33 cellular contexts compared by ENCODE assay signal in the genomic region with DNA sequence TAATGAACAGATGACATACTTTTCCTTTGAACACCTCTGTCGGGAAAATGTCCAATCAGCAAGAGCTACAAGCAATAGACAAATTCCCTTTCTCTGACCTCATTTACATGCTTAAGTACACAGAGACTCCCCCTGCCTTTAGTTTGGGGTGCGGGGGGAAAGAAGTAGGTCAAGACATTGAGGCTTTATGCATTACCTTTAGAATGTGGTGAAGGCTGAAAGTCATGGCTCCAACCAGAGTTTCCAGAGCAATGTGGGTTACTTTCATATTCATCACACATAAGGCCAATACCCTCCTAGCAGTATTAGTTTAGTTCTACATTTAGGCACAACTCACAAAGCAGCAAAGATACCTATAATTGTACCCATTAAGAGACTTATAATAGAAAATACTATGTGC.
"Had no signal": no experiment of that assay in that cellular context is flagged by ENCODE, and none has a peak within 500 bp of the region (broad histone marks: within the 10 kb centered on the region; RNA-seq: fewer than 3 reads in every experiment).

No MANE protein-coding gene starts in this region.

- H3K9me3 ChIP-seq: adrenal gland, body of pancreas, breast epithelium had no signal

- H3K4me3 ChIP-seq: adrenal gland, body of pancreas, breast epithelium had no signal

- H3K4me1 ChIP-seq: adrenal gland, body of pancreas, breast epithelium had no signal

- H3K36me3 ChIP-seq: adrenal gland, brain microvascular endothelial cell, breast epithelium had no signal

- H3K27ac ChIP-seq: adrenal gland, body of pancreas, brain microvascular endothelial cell, breast epithelium, VCaP had no signal

- FAIRE-seq: astrocyte, TTC549 had no signal

- DNase-seq: activated B cell treated with CpG ODN at 0.5 μM for 24 hours; activated CD4-positive, alpha-beta memory T cell treated with anti-CD3 and anti-CD28 coated beads for 36 hours; activated CD4-positive, alpha-beta T cell treated with anti-CD3 and anti-CD28 coated beads for 4 hours; activated CD4-positive, alpha-beta T cell treated with anti-CD3 and anti-CD28 coated beads, Interleukin-2, amount 10 ng/mL, durations not matched to agents 24 days and 14 days; activated CD4-positive, alpha-beta T cell treated with anti-CD3 and anti-CD28 coated beads, Interleukin-2, amount 50 U/mL, for 1 hour; activated CD4-positive, alpha-beta T cell treated with anti-CD3 and anti-CD28 coated beads, Interleukin-2, amount 50 U/mL, for 4 hours; activated CD4-positive, CD25-positive, alpha-beta regulatory T cell treated with anti-CD3 and anti-CD28 coated beads, Interleukin-2, amount 50 U/mL, for 72 hours; activated CD8-positive, alpha-beta memory T cell treated with anti-CD3 and anti-CD28 coated beads, Interleukin-2, amount 50 U/mL, for 4 hours; activated CD8-positive, alpha-beta T cell treated with anti-CD3 and anti-CD28 coated beads for 36 hours; activated effector memory CD4-positive, alpha-beta T cell treated with anti-CD3 and anti-CD28 coated beads, Interleukin-2, amount 50 U/mL, for 16 hours; activated gamma-delta T cell treated with Interleukin-2 at 50 U/mL for 16 hours; activated naive CD4-positive, alpha-beta T cell; activated naive CD4-positive, alpha-beta T cell treated with anti-CD3 and anti-CD28 coated beads for 36 hours; activated naive CD4-positive, alpha-beta T cell treated with anti-CD3 and anti-CD28 coated beads, Interleukin-2, amount 50 U/mL, for 16 hours; activated naive CD8-positive, alpha-beta T cell treated with anti-CD3 and anti-CD28 coated beads for 36 hours; activated T-cell treated with anti-CD3 and anti-CD28 coated beads for 4 hours; activated T-cell treated with anti-CD3 and anti-CD28 coated beads, Interleukin-2, amount 50 U/mL, for 1 hour; activated T-cell treated with anti-CD3 and anti-CD28 coated beads, Interleukin-2, amount 50 U/mL, for 4 hours; activated T-cell treated with anti-CD3 and anti-CD28 coated beads, Interleukin-2, amount 50 U/mL, for 72 hours; adrenal gland; amniotic stem cell; aorta; body of pancreas; brain microvascular endothelial cell; central memory CD4-positive, alpha-beta T cell; T-helper 2 cell; T-helper 9 cell had no signal

- H3K27me3 ChIP-seq: adrenal gland, body of pancreas, brain microvascular endothelial cell, breast epithelium had no signal

- ATAC-seq: activated CD8-positive, alpha-beta T cell treated with anti-CD3 and anti-CD28 coated beads for 36 hours; activated naive CD4-positive, alpha-beta T cell treated with anti-CD3 and anti-CD28 coated beads, Interleukin-2, amount 50 U/mL, for 72 hours; activated T-cell treated with anti-CD3 and anti-CD28 coated beads, Interleukin-2, amount 50 U/mL, for 4 hours; activated T-cell treated with anti-CD3 and anti-CD28 coated beads, Interleukin-2, amount 50 U/mL, for 72 hours; activated T-helper 17 cell treated with anti-CD3 and anti-CD28 coated beads, Interleukin-2, amount 50 U/mL, for 72 hours; body of pancreas had no signal
